8 cellular contexts compared by ENCODE assay signal in genomic region chr4:138241281-138242075, GRCh38. TPM values are rescaled to one million over a fixed set of nuclear protein-coding genes. Genes with fewer than 3 reads are reported as not detected.
DNase-seq lines count a peak whose midpoint lies in the region; ATAC-seq and TF ChIP-seq lines count a peak whose summit lies in the region.

No MANE protein-coding gene starts in this region.

- H3K27me3 ChIP-seq in HAP-1 (ENCODE audit: low read depth) (no peaks in the 10 kb centered on the region), Panc1 (ENCODE audit: control insufficient read depth, insufficient read depth, low read length) (no peaks in the 10 kb centered on the region), colonic mucosa (no peaks in the 10 kb centered on the region)
- H3K27me3 ChIP-seq in naive thymus-derived CD4-positive, alpha-beta T cell (ENCODE audit: control insufficient read depth in 2 of 2, insufficient read depth in 2 of 2, low read length in 2 of 2): no peaks in the 10 kb centered on the region

- peak overlapping the region in 5 of 9 donors; percentile 60 to 96 (median 74) for H3K27ac Mint-ChIP-seq in naive thymus-derived CD4-positive, alpha-beta T cell

- in situ Hi-C loops in HAP-1 (cut with MboI; ENCODE audit: low sequenced_read_pairs): no loop called here
- in situ Hi-C loops in Panc1 (cut with HindIII; ENCODE audit: low pct_unique_long_range_greater_than_20kb, low sequenced_read_pairs): no loop called here

- no peaks in the 10 kb centered on the region for H3K27me3 Mint-ChIP-seq in naive thymus-derived CD4-positive, alpha-beta T cell

- H3K27ac ChIP-seq in Panc1 (ENCODE audit: low read length) (peak overlapping the region; percentile 88), colonic mucosa (peak overlapping the region; percentile 88)
- no peak overlapping the region for H3K27ac ChIP-seq in naive thymus-derived CD4-positive, alpha-beta T cell (ENCODE audit: low read depth, low read length)

- intact Hi-C loops in Panc1 (cut with micrococcal nuclease; ENCODE audit: unreplicated experiment) (no loop called here), colonic mucosa (cut with DNase I) (no loop called here)
- intact Hi-C loops in naive thymus-derived CD4-positive, alpha-beta T cell (cut with micrococcal nuclease): loop anchor here in 1 of 2 donors (2.0 to 10.0 kb wide), 4 partner anchors 776 to 1315 kb away; partner anchors contain the start of genes ELF2, NAA15, NDUFC1 and NOCT

- peak overlapping the region; percentile 70 to 97 (median 83) for H3K4me3 Mint-ChIP-seq in naive thymus-derived CD4-positive, alpha-beta T cell

- no peaks in the 10 kb centered on the region for H3K36me3 ChIP-seq in ES-I3 (ENCODE audit: insufficient read depth, low read length)
- peaks cover 4% of the 10 kb centered on the region; the same call in 1 of the 2 replicates for H3K36me3 ChIP-seq in HAP-1 (replicated peaks)
- no peaks in the 10 kb centered on the region for H3K36me3 ChIP-seq in Panc1 (ENCODE audit: control insufficient read depth, insufficient read depth, low read length)
- no peaks in the 10 kb centered on the region for H3K36me3 ChIP-seq in colonic mucosa
- H3K36me3 ChIP-seq in naive thymus-derived CD4-positive, alpha-beta T cell (ENCODE audit: control insufficient read depth in 2 of 3, insufficient read depth in 3 of 3, low read length in 3 of 3): no peaks in the 10 kb centered on the region

- peak; percentile 73 for ATAC-seq in Panc1
- ATAC-seq in naive thymus-derived CD4-positive, alpha-beta T cell: no peak
- ATAC-seq in activated CD4-positive, CD25-positive, alpha-beta regulatory T cell treated with anti-CD3 and anti-CD28 coated beads, Interleukin-2, amount 50 U/mL, for 24 hours: no peak

- POLR2A ChIA-PET in Panc1 (lab: Charles Lee): no interaction called here
- POLR2A ChIA-PET in naive thymus-derived CD4-positive, alpha-beta T cell (lab: Charles Lee): no interaction called here

- peaks cover 0 to 39% (median 21%) of the 10 kb centered on the region in 7 donors for H3K4me1 Mint-ChIP-seq in naive thymus-derived CD4-positive, alpha-beta T cell

- H3K9ac ChIP-seq in ES-I3 (ENCODE audit: low read depth, low read length) (peak overlapping the region; percentile 93), colonic mucosa (ENCODE audit: low read depth in 2 of 2, low read length in 2 of 2) (peak overlapping the region in 1 of 2 donors; percentile 53)

- BruUV-seq in Panc1 (replicated peaks; lab: Mats Ljungman, UMichigan): TSS peak; percentile 97

- H3K9me3 ChIP-seq in ES-I3 (ENCODE audit: control insufficient read depth, insufficient read depth, low read length): no peaks in the 10 kb centered on the region
- no peaks in the 10 kb centered on the region for H3K9me3 ChIP-seq in HAP-1
- no peaks in the 10 kb centered on the region for H3K9me3 ChIP-seq in Panc1 (ENCODE audit: control insufficient read depth, insufficient read depth, low read depth, low read length)
- H3K9me3 ChIP-seq in colonic mucosa: no peaks in the 10 kb centered on the region
- H3K9me3 ChIP-seq in naive thymus-derived CD4-positive, alpha-beta T cell (ENCODE audit: control insufficient read depth in 2 of 3, low read length in 3 of 3): no peaks in the 10 kb centered on the region

- H3K4me1 ChIP-seq in ES-I3 (ENCODE audit: insufficient read depth, low read length): peaks cover 11% of the 10 kb centered on the region
- peaks cover 24% of the 10 kb centered on the region for H3K4me1 ChIP-seq in HAP-1
- H3K4me1 ChIP-seq in Panc1 (ENCODE audit: control insufficient read depth, insufficient read depth, low read length): peaks cover 6% of the 10 kb centered on the region; the same call in 1 of the 2 replicates
- no peaks in the 10 kb centered on the region for H3K4me1 ChIP-seq in colonic mucosa
- H3K4me1 ChIP-seq in naive thymus-derived CD4-positive, alpha-beta T cell (ENCODE audit: control insufficient read depth in 2 of 2, insufficient read depth in 2 of 2, low read length in 2 of 2): peaks cover 0 to 3% of the 10 kb centered on the region in 2 donors

- TF ChIP-seq CTCF in Panc1 (IDR thresholded peaks at IDR 0.05) (no peak), colonic mucosa (IDR thresholded peaks at IDR 0.05) (no peak)

- CTCF ChIA-PET in Panc1 (lab: Charles Lee): no interaction called here
- CTCF ChIA-PET in naive thymus-derived CD4-positive, alpha-beta T cell (lab: Charles Lee): no interaction called here

- H3K36me3 Mint-ChIP-seq in naive thymus-derived CD4-positive, alpha-beta T cell: peaks cover 0 to under 1% (median 0%) of the 10 kb centered on the region in 5 donors

- peak overlapping the region; percentile 49 for H3K4me3 ChIP-seq in HAP-1
- peak overlapping the region; percentile 63 to 97 for H3K4me3 ChIP-seq in Panc1 (ENCODE audit: low read depth in 2 of 2, low read length in 2 of 2)
- H3K4me3 ChIP-seq in colonic mucosa: peak overlapping the region; percentile 36
- H3K4me3 ChIP-seq in naive thymus-derived CD4-positive, alpha-beta T cell (ENCODE audit: low read length): peak overlapping the region; percentile 35

- no peaks in the 10 kb centered on the region for H3K9me3 Mint-ChIP-seq in naive thymus-derived CD4-positive, alpha-beta T cell

- peak in 1 of 2 experiments; percentile 65 for DNase-seq in HAP-1 (ENCODE audit: low spot score in 2 of 2)
- DNase-seq in Panc1 (ENCODE audit: low read depth, low spot score): no peak
- peak; percentile 35 for DNase-seq in colonic mucosa
- no peak for DNase-seq in naive thymus-derived CD4-positive, alpha-beta T cell
- no peak for DNase-seq in NCI-H1436 treated with DMSO at 0.1 percent for 48 hours (lab: John Stamatoyannopoulos, UW)
- no peak for DNase-seq in cortex of kidney (lab: John Stamatoyannopoulos, UW)

RNA-seq across cellular contexts. Expression of gene SLC7A11, which starts 0.7 kb away (rescaled TPM):
- total RNA-seq in Panc1 (2021; ENCODE audit: unreplicated experiment) (6.4 TPM), colonic mucosa (1 to 10 TPM; 2.9 to 3.8 TPM)
- polyA plus RNA-seq in Panc1 (2012; ENCODE audit: insufficient read length): 3.9 TPM
- 1 to 10 TPM in 2 of 5 experiments, under 1 TPM in 3; 0.21 to 2.8 (median 0.54) TPM for total RNA-seq in naive thymus-derived CD4-positive, alpha-beta T cell
- not detected for polyA plus RNA-seq in naive thymus-derived CD4-positive, alpha-beta T cell
